ENCODE assay signal across 12 cellular contexts in genomic region chr21:37153935-37154350, GRCh38.
A peak's percentile ranks its signal among the peaks of the same experiment; 100 is the strongest.
DNase-seq lines count a peak whose midpoint lies in the region; ATAC-seq and TF ChIP-seq lines count a peak whose summit lies in the region.
"Had no signal": no experiment of that assay in that cellular context is flagged by ENCODE, and none has a peak within 500 bp of the region (broad histone marks: within the 10 kb centered on the region; RNA-seq: fewer than 3 reads in every experiment).

No MANE protein-coding gene starts in this region.

- no peak for TF ChIP-seq POLR2A in Peyer's patch (IDR thresholded peaks at IDR 0.05)
- TF ChIP-seq POLR2A in transverse colon (IDR thresholded peaks at IDR 0.05) = no peak

- intact Hi-C loops in transverse colon (cut with DNase I; ENCODE audit: low total_unique reads) (loop anchor here (5.0 kb wide), 1 partner anchor 117 kb away; no protein-coding TSS in a partner anchor), posterior vena cava (cut with DNase I) (no loop called here)

- no peak for TF ChIP-seq EP300 in transverse colon (IDR thresholded peaks at IDR 0.05; ENCODE audit: low read depth)

- peak overlapping the region in 3 of 4 donors; percentile 51 to 72 (median 53) for H3K27ac ChIP-seq in Peyer's patch
- H3K27ac ChIP-seq in muscle layer of duodenum (ENCODE audit: low read length) = peak overlapping the region; percentile 56
- H3K27ac ChIP-seq in transverse colon = peak overlapping the region; percentile 66 to 83 (median 78)

- WGBS in transverse colon (ENCODE audit: low coverage in 1 of 2), 2 donors = 29 to 38% methylated on average over 1 to 9 of the region's 9 CpGs

- H3K4me3 ChIP-seq in Peyer's patch (no peak overlapping the region), muscle layer of duodenum (ENCODE audit: low read depth in 1 of 2, low read length in 2 of 2) (no peak overlapping the region), transverse colon (no peak overlapping the region), foreskin fibroblast (ENCODE audit: low read depth in 1 of 2, low read length in 2 of 2) (no peak overlapping the region)

- H3K9me3 ChIP-seq in Peyer's patch (no peaks in the 10 kb centered on the region), muscle layer of duodenum (ENCODE audit: control insufficient read depth in 1 of 2, low read length in 2 of 2) (no peaks in the 10 kb centered on the region), transverse colon (no peaks in the 10 kb centered on the region)

- peaks cover 0 to 12% (median 0%) of the 10 kb centered on the region in 3 donors for H3K36me3 ChIP-seq in Peyer's patch
- peaks cover 12 to 33% of the 10 kb centered on the region in 2 donors for H3K36me3 ChIP-seq in muscle layer of duodenum (ENCODE audit: control insufficient read depth in 1 of 2, insufficient read depth in 2 of 2, low read length in 2 of 2)
- peaks cover 0 to 26% (median 0%) of the 10 kb centered on the region in 4 donors for H3K36me3 ChIP-seq in transverse colon

- in situ Hi-C loops in transverse colon (cut with MboI; ENCODE audit: low pct_ligation_motif_present in 1 of 4, low pct_unique_long_range_greater_than_20kb in 1 of 4, low sequenced_read_pairs in 3 of 4) = no loop called here

- TF ChIP-seq CTCF in Peyer's patch (IDR thresholded peaks at IDR 0.05) (no peak), transverse colon (IDR thresholded peaks at IDR 0.05) (no peak), foreskin fibroblast (IDR thresholded peaks at IDR 0.05; ENCODE audit: low read depth, low read length) (no peak)

- peaks cover 0 to 11% (median 0%) of the 10 kb centered on the region in 4 donors for H3K4me1 ChIP-seq in Peyer's patch
- peaks cover 0 to 12% of the 10 kb centered on the region in 2 donors for H3K4me1 ChIP-seq in muscle layer of duodenum (ENCODE audit: control insufficient read depth in 1 of 2, insufficient read depth in 2 of 2, low read length in 2 of 2)
- peaks cover 18 to 34% (median 22%) of the 10 kb centered on the region in 4 donors for H3K4me1 ChIP-seq in transverse colon

- peak in 2 of 3 donors; percentile 62 to 71 for DNase-seq in Peyer's patch
- peak; percentile 58 for DNase-seq in transverse colon
- no peak for DNase-seq in NCI-H2029 (lab: John Stamatoyannopoulos, UW)
- DNase-seq in foreskin fibroblast = no peak
- DNase-seq in posterior vena cava (ENCODE audit: low spot score) = no peak
- DNase-seq: activated CD4-positive, CD25-positive, alpha-beta regulatory T cell; cortex of kidney; DMS 273 treated with DMSO at 0.1 percent for 48 hours; NCI-H187; OCI-M1 had no signal

- ATAC-seq in esophagus mucosa = peak; percentile 18

- H3K27me3 ChIP-seq in Peyer's patch (no peaks in the 10 kb centered on the region), muscle layer of duodenum (ENCODE audit: low read depth, low read length) (no peaks in the 10 kb centered on the region), transverse colon (no peaks in the 10 kb centered on the region)

Comparison
In these comparisons a context has a peak if more than half of its experiments do, and no peak if none do; other contexts are left out.
1. DNase-seq: peak in Peyer's patch (2 of 3) and transverse colon (single experiment); none in NCI-H2029 (single experiment), foreskin fibroblast (0 of 2) and posterior vena cava (single experiment).
2. Peak in every context shown above with its lines, with median percentiles within 50 percentile points of each other: H3K27ac ChIP-seq.